Comparison of ENCODE assay signal across 8 cellular contexts in genomic region chr1:234488054-234488953, GRCh38. TPM values are rescaled to one million over a fixed set of nuclear protein-coding genes. Genes with fewer than 3 reads are reported as not detected.
A peak's percentile ranks its signal among the peaks of the same experiment; 100 is the strongest.
DNase-seq lines count a peak whose midpoint lies in the region; ATAC-seq and TF ChIP-seq lines count a peak whose summit lies in the region.

No MANE protein-coding gene starts in this region.

- H3K9ac ChIP-seq in neural progenitor cell (no peak overlapping the region), endodermal cell (ENCODE audit: extremely low read depth, low read length, poor library complexity, severe bottlenecking) (no peak overlapping the region)

- H3K9me3 ChIP-seq in neural progenitor cell (ENCODE audit: low read depth) (no peaks in the 10 kb centered on the region), endodermal cell (ENCODE audit: control insufficient read depth, low read length) (no peaks in the 10 kb centered on the region)

- no peaks in the 10 kb centered on the region for H4K20me1 ChIP-seq in neural progenitor cell (ENCODE audit: low read depth)

- H3K4me1 ChIP-seq in neural progenitor cell = peaks cover 13% of the 10 kb centered on the region
- peaks cover 1% of the 10 kb centered on the region for H3K4me1 ChIP-seq in endodermal cell (ENCODE audit: control insufficient read depth, insufficient read depth, low read length)

- H3K4me1 Mint-ChIP-seq in T-helper 2 cell treated with Interferon-gamma antibody and Interleukin-4, amounts not matched to agents 5 μg/mL and 100 μg/mL, for 36 hours (ENCODE audit: low read depth) = peaks cover 47% of the 10 kb centered on the region
- H3K4me1 Mint-ChIP-seq in neural progenitor cell = peaks cover 14% of the 10 kb centered on the region
- H3K4me1 Mint-ChIP-seq in endodermal cell = peaks cover 33% of the 10 kb centered on the region

- no peak overlapping the region for H3K4me2 ChIP-seq in neural progenitor cell

- peak overlapping the region; percentile 91 for H3K27ac Mint-ChIP-seq in T-helper 2 cell treated with Interferon-gamma antibody and Interleukin-4, amounts not matched to agents 5 μg/mL and 100 μg/mL, for 36 hours
- H3K27ac Mint-ChIP-seq in neural progenitor cell = peak overlapping the region; percentile 22
- H3K27ac Mint-ChIP-seq in endodermal cell = no peak overlapping the region

- no peaks in the 10 kb centered on the region for H3K36me3 Mint-ChIP-seq in T-helper 2 cell treated with Interferon-gamma antibody and Interleukin-4, amounts not matched to agents 5 μg/mL and 100 μg/mL, for 36 hours (ENCODE audit: low read depth)
- H3K36me3 Mint-ChIP-seq in neural progenitor cell (no peaks in the 10 kb centered on the region), endodermal cell (ENCODE audit: low read depth) (no peaks in the 10 kb centered on the region)

- WGBS in endodermal cell (ENCODE audit: insufficient coverage in 1 of 2, insufficient read length in 1 of 2), 2 experiments = 91 to 100% methylated on average over 1 to 9 of the region's 9 CpGs

- H3K4me3 Mint-ChIP-seq in T-helper 2 cell treated with Interferon-gamma antibody and Interleukin-4, amounts not matched to agents 5 μg/mL and 100 μg/mL, for 36 hours = peak overlapping the region; percentile 75
- H3K4me3 Mint-ChIP-seq in neural progenitor cell (no peak overlapping the region), endodermal cell (no peak overlapping the region)

- H3K27me3 ChIP-seq in neural progenitor cell = peaks cover 3% of the 10 kb centered on the region
- peaks cover 4% of the 10 kb centered on the region for H3K27me3 ChIP-seq in endodermal cell (ENCODE audit: control insufficient read depth, insufficient read depth, low read length, poor library complexity, severe bottlenecking)

- H2AFZ ChIP-seq in neural progenitor cell (replicated peaks) = peak overlapping the region; percentile 19

- H3K9me3 Mint-ChIP-seq in T-helper 2 cell treated with Interferon-gamma antibody and Interleukin-4, amounts not matched to agents 5 μg/mL and 100 μg/mL, for 36 hours = no peaks in the 10 kb centered on the region
- H3K9me3 Mint-ChIP-seq in neural progenitor cell (no peaks in the 10 kb centered on the region), endodermal cell (no peaks in the 10 kb centered on the region)

- H3K27me3 Mint-ChIP-seq in T-helper 2 cell treated with Interferon-gamma antibody and Interleukin-4, amounts not matched to agents 5 μg/mL and 100 μg/mL, for 36 hours (ENCODE audit: low read depth) = no peaks in the 10 kb centered on the region
- H3K27me3 Mint-ChIP-seq in neural progenitor cell (ENCODE audit: insufficient read depth, low read depth) (peaks cover 14% of the 10 kb centered on the region), endodermal cell (ENCODE audit: insufficient read depth) (peaks cover 13% of the 10 kb centered on the region)

- no peaks in the 10 kb centered on the region for H3K36me3 ChIP-seq in neural progenitor cell
- no peaks in the 10 kb centered on the region for H3K36me3 ChIP-seq in endodermal cell (ENCODE audit: control insufficient read depth, insufficient read depth, low read length)

- H3F3A ChIP-seq in neural progenitor cell (ENCODE audit: low read depth) = peaks cover 4% of the 10 kb centered on the region

- peak; percentile 65 for DNase-seq in activated CD4-positive, alpha-beta T cell treated with anti-CD3 and anti-CD28 coated beads for 48 hours
- DNase-seq in activated CD4-positive, alpha-beta T cell treated with anti-CD3 and anti-CD28 coated beads for 4 hours = no peak
- DNase-seq in T-helper 2 cell treated with Interferon-gamma antibody and Interleukin-4, amounts not matched to agents 5 μg/mL and 100 μg/mL, for 36 hours (ENCODE audit: low spot score) = peak; percentile 66
- DNase-seq in neural progenitor cell (ENCODE audit: low spot score) (no peak), dedifferentiated amniotic fluid mesenchymal stem cell (ENCODE audit: extremely low spot score) (no peak), endodermal cell (no peak)

- no peak overlapping the region for H3K27ac ChIP-seq in neural progenitor cell
- no peak overlapping the region for H3K27ac ChIP-seq in endodermal cell (ENCODE audit: low read depth, low read length)

- TF ChIP-seq CTCF in neural progenitor cell (IDR thresholded peaks at IDR 0.05) (no peak), endodermal cell (conservative IDR thresholded peaks at IDR 0.05) (no peak)

- no peaks in the 10 kb centered on the region for H3K79me2 ChIP-seq in neural progenitor cell (ENCODE audit: low read depth)

- ATAC-seq in HG02885 (IDR thresholded peaks at IDR 0.05; ENCODE audit: poor library complexity, unreplicated experiment) (peak; percentile 51), GM19023 (IDR thresholded peaks at IDR 0.05; ENCODE audit: unreplicated experiment) (no peak)

- no peak overlapping the region for H3K4me3 ChIP-seq in neural progenitor cell
- no peak overlapping the region for H3K4me3 ChIP-seq in endodermal cell (ENCODE audit: low read length)

RNA-seq across cellular contexts. Expression of gene TARBP1, which starts 9.3 kb away (rescaled TPM):
- total RNA-seq in neural progenitor cell (ENCODE audit: low replicate concordance) = 60.1 and 99.0 TPM in 2 replicates
- total RNA-seq in endodermal cell = 10 to 100 TPM; 45.3 to 62.4 TPM
- polyA plus RNA-seq in endodermal cell (2013, experiment 1 of 2) = 44.1 TPM
- 34.9 TPM for polyA plus RNA-seq in endodermal cell (2013, experiment 2 of 2)

Comparison
In these comparisons a context has a peak if more than half of its experiments do, and no peak if none do; other contexts are left out.
1. DNase-seq: peak in activated CD4-positive, alpha-beta T cell treated with anti-CD3 and anti-CD28 coated beads for 48 hours (single experiment) and T-helper 2 cell treated with Interferon-gamma antibody and Interleukin-4, amounts not matched to agents 5 μg/mL and 100 μg/mL, for 36 hours (single experiment); none in activated CD4-positive, alpha-beta T cell treated with anti-CD3 and anti-CD28 coated beads for 4 hours (0 of 2), neural progenitor cell (single experiment), dedifferentiated amniotic fluid mesenchymal stem cell (single experiment) and endodermal cell (single experiment).